ENCODE assay signal across 10 cellular contexts in the genomic region with DNA sequence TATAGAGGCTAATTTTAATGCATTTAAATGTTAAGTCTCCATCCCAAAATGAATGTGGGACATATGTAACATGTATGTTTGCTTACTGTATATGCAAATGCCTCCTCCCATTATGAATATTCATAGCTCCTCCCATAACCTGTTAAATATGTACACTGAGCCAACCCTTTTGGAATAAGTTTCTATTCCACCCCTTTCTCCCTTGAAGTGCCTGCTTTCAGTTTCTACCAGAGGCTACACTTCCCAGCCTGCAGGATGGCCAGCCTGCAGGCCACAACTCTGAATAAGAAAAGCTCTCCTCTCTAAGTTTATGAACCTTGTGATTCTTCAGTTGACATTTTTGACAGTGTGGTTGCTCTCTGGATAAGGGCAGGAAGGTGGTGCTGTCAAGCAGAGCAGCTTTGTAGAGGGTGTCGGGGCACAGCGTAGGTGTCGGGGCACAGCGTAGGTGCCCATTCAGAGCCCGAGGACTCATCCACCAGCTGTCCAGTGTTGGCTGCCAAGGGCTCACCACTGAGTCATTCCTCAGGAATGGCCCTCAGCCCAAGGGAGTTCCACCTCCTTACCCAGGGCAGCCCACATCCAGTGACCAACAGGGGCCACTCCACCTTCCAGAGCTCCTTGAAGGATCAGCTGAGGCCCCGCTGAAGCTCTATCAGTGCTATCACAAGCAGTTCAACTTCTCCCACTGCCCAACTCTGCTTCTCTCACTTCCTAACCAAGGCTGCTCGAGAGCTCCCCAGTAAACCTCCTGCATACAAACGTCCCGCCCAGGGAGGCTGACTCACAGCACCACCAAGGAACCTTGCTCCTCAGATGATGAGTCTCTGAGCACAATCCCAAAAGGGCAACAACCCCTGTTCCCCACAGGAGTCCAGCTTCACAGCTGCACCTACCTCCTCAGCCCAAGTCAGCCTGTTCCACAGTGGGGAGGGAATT. TPM values are rescaled to one million over a fixed set of nuclear protein-coding genes. Genes with fewer than 3 reads are reported as not detected.
DNase-seq lines count a peak whose midpoint lies in the region; ATAC-seq, FAIRE-seq and TF ChIP-seq lines count a peak whose summit lies in the region.
"Had no signal": no experiment of that assay in that cellular context is flagged by ENCODE, and none has a peak within 500 bp of the region (broad histone marks: within the 10 kb centered on the region; RNA-seq: fewer than 3 reads in every experiment).

No MANE protein-coding gene starts in this region.

- no peaks in the 10 kb centered on the region for H3K4me1 Mint-ChIP-seq in stimulated activated memory B cell treated with anti-CD40 and anti-IgM and Interleukin-4, amounts not matched to agents 10 μg/mL and 1 μg/mL and 100 μg/mL, for 72 hours
- H3K4me1 Mint-ChIP-seq in naive thymus-derived CD8-positive, alpha-beta T cell: peaks cover 7 to 10% (median 8%) of the 10 kb centered on the region in 4 donors

- H3K9me3 Mint-ChIP-seq in stimulated activated memory B cell treated with anti-CD40 and anti-IgM and Interleukin-4, amounts not matched to agents 10 μg/mL and 1 μg/mL and 100 μg/mL, for 72 hours: peaks cover 3% of the 10 kb centered on the region
- H3K9me3 Mint-ChIP-seq in naive thymus-derived CD8-positive, alpha-beta T cell: peaks cover 0 to 4% (median 0%) of the 10 kb centered on the region in 9 donors

- no peak overlapping the region for H3K4me3 Mint-ChIP-seq in stimulated activated memory B cell treated with anti-CD40 and anti-IgM and Interleukin-4, amounts not matched to agents 10 μg/mL and 1 μg/mL and 100 μg/mL, for 72 hours
- H3K4me3 Mint-ChIP-seq in naive thymus-derived CD8-positive, alpha-beta T cell: no peak overlapping the region

- no peak for FAIRE-seq in frontal cortex (lab: Jason Lieb, UNC)

- peak; percentile 8 for ATAC-seq in stimulated activated memory B cell treated with anti-CD40 and anti-IgM and Interleukin-4, amounts not matched to agents 10 μg/mL and 1 μg/mL and 100 μg/mL, for 72 hours
- no peak for ATAC-seq in naive thymus-derived CD8-positive, alpha-beta T cell

- no peak overlapping the region for H3K4me3 ChIP-seq in HFF-Myc (replicated peaks; ENCODE audit: low read depth, low read length)

- no peak overlapping the region for H3K27ac Mint-ChIP-seq in stimulated activated memory B cell treated with anti-CD40 and anti-IgM and Interleukin-4, amounts not matched to agents 10 μg/mL and 1 μg/mL and 100 μg/mL, for 72 hours
- peak overlapping the region in 2 of 10 donors; percentile 42 to 83 for H3K27ac Mint-ChIP-seq in naive thymus-derived CD8-positive, alpha-beta T cell

- no peak for TF ChIP-seq CTCF in HFF-Myc (IDR thresholded peaks at IDR 0.05; ENCODE audit: low read depth, low read length, missing control alignments)

- DNase-seq in HFF-Myc (ENCODE audit: extremely low read depth, low read depth) (peak; percentile 67), SW480 (ENCODE audit: low spot score) (peak; percentile 77), glomerular endothelial cell (ENCODE audit: extremely low read depth, low read depth, low spot score) (peak; percentile 65), frontal cortex (ENCODE audit: low spot score in 2 of 2) (no peak), SKM-1 (lab: John Stamatoyannopoulos, UW; ENCODE audit: unreplicated experiment) (no peak), ecto neural progenitor cell (ENCODE audit: low spot score) (no peak)
- DNase-seq in naive thymus-derived CD8-positive, alpha-beta T cell: no peak
- DNase-seq: NCI-H1048; stimulated activated naive CD4-positive, alpha-beta T cell treated with Interleukin-2 at 50 U/mL for 16 hours had no signal

- no peaks in the 10 kb centered on the region for H3K36me3 Mint-ChIP-seq in stimulated activated memory B cell treated with anti-CD40 and anti-IgM and Interleukin-4, amounts not matched to agents 10 μg/mL and 1 μg/mL and 100 μg/mL, for 72 hours
- H3K36me3 Mint-ChIP-seq in naive thymus-derived CD8-positive, alpha-beta T cell: peaks cover 0 to 2% (median 0%) of the 10 kb centered on the region in 3 donors

- peaks cover 85% of the 10 kb centered on the region for H3K27me3 Mint-ChIP-seq in stimulated activated memory B cell treated with anti-CD40 and anti-IgM and Interleukin-4, amounts not matched to agents 10 μg/mL and 1 μg/mL and 100 μg/mL, for 72 hours
- H3K27me3 Mint-ChIP-seq in naive thymus-derived CD8-positive, alpha-beta T cell: peaks cover 4 to 15% (median 11%) of the 10 kb centered on the region in 5 donors

- POLR2A ChIA-PET in naive thymus-derived CD8-positive, alpha-beta T cell (lab: Charles Lee): no interaction called here

RNA-seq across cellular contexts. Expression of a gene that starts 31.4 kb away (rescaled TPM):
- 519 and 1,804 TPM in 2 replicates for total RNA-seq in glomerular endothelial cell
- total RNA-seq in frontal cortex: 8.2 TPM
- total RNA-seq in naive thymus-derived CD8-positive, alpha-beta T cell: under 1 TPM; 0.08 to 0.60 TPM
- polyA plus RNA-seq in naive thymus-derived CD8-positive, alpha-beta T cell: not detected

Comparison
In these comparisons a context has a peak if more than half of its experiments do, and no peak if none do; other contexts are left out.
1. DNase-seq: peak in HFF-Myc (single experiment), SW480 (single experiment) and glomerular endothelial cell (single experiment); none in frontal cortex (0 of 2), SKM-1 (single experiment), ecto neural progenitor cell (single experiment) and naive thymus-derived CD8-positive, alpha-beta T cell (0 of 10).
2. RNA of a gene that starts 31.4 kb away (total RNA-seq): 519 to 1,804 TPM in glomerular endothelial cell; 8.2 TPM in frontal cortex (single experiment) and 0.08 to 0.60 TPM in naive thymus-derived CD8-positive, alpha-beta T cell; every median in the first group is over 10 times any median in the second.